Comparison of ENCODE assay signal across 1 cellular context in the genomic region with DNA sequence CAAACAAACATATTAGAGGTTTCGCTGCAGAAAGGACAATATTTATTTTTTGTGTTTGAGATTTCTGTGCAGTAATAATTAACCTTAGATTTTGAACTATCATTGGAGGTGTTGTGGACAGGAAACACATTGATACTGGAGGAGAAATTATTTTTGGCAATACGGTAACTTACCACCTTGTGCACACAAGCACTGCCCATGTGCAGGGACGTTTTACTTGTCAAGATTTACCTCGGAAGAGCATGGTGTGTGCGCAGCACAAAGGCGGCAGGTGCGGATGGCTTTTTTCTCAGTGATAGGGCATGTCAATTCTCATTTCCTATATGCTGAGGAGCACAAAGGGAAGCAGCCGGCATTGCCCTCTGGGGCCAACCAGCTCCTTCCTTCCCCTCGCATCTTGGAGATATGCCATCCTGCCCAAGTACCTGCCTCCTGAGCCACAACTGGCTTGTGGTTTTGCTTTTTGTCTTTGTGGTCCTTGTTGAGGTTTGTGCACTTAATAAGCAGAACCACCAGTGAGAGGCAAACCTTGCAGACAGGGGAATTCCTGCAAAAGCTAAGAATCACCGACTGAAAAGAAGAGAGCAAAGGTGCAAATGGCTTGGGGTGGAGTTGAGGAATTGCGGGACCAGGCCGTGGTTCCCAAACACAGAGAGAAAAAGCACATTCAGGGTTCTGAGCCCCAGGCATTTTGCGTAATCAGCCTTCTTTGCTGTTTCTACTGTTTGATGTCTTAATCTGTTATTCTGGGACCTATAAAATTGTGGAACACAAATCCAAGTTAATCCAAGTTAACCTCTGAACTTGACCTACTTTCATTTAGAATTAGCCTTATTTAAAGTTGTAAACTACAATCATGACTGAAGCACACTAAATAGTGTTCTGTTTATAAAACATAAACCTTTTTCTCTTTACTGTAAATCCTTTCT.
TF ChIP-seq lines count a peak whose summit lies in the region.

No MANE protein-coding gene starts in this region.

TF ChIP-seq in GM23338, 12 proteins besides CTCF, POLR2A, EP300 and RAD21 (continued from another document):
- TF ChIP-seq, protein P1, sequence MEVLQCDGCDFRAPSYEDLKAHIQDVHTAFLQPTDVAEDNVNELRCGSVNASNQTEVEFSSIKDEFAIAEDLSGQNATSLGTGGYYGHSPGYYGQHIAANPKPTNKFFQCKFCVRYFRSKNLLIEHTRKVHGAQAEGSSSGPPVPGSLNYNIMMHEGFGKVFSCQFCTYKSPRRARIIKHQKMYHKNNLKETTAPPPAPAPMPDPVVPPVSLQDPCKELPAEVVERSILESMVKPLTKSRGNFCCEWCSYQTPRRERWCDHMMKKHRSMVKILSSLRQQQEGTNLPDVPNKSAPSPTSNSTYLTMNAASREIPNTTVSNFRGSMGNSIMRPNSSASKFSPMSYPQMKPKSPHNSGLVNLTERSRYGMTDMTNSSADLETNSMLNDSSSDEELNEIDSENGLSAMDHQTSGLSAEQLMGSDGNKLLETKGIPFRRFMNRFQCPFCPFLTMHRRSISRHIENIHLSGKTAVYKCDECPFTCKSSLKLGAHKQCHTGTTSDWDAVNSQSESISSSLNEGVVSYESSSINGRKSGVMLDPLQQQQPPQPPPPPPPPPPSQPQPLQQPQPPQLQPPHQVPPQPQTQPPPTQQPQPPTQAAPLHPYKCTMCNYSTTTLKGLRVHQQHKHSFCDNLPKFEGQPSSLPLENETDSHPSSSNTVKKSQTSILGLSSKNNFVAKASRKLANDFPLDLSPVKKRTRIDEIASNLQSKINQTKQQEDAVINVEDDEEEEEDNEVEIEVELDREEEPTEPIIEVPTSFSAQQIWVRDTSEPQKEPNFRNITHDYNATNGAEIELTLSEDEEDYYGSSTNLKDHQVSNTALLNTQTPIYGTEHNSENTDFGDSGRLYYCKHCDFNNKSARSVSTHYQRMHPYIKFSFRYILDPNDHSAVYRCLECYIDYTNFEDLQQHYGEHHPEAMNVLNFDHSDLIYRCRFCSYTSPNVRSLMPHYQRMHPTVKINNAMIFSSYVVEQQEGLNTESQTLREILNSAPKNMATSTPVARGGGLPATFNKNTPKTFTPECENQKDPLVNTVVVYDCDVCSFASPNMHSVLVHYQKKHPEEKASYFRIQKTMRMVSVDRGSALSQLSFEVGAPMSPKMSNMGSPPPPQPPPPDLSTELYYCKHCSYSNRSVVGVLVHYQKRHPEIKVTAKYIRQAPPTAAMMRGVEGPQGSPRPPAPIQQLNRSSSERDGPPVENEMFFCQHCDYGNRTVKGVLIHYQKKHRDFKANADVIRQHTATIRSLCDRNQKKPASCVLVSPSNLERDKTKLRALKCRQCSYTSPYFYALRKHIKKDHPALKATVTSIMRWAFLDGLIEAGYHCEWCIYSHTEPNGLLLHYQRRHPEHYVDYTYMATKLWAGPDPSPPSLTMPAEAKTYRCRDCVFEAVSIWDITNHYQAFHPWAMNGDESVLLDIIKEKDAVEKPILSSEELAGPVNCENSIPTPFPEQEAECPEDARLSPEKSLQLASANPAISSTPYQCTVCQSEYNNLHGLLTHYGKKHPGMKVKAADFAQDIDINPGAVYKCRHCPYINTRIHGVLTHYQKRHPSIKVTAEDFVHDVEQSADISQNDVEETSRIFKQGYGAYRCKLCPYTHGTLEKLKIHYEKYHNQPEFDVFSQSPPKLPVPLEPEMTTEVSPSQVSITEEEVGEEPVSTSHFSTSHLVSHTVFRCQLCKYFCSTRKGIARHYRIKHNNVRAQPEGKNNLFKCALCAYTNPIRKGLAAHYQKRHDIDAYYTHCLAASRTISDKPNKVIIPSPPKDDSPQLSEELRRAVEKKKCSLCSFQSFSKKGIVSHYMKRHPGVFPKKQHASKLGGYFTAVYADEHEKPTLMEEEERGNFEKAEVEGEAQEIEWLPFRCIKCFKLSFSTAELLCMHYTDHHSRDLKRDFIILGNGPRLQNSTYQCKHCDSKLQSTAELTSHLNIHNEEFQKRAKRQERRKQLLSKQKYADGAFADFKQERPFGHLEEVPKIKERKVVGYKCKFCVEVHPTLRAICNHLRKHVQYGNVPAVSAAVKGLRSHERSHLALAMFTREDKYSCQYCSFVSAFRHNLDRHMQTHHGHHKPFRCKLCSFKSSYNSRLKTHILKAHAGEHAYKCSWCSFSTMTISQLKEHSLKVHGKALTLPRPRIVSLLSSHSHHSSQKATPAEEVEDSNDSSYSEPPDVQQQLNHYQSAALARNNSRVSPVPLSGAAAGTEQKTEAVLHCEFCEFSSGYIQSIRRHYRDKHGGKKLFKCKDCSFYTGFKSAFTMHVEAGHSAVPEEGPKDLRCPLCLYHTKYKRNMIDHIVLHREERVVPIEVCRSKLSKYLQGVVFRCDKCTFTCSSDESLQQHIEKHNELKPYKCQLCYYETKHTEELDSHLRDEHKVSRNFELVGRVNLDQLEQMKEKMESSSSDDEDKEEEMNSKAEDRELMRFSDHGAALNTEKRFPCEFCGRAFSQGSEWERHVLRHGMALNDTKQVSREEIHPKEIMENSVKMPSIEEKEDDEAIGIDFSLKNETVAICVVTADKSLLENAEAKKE (CRISPR knock-in tag; IDR thresholded peaks at IDR 0.05): no peak
- TF ChIP-seq ZNF331 (CRISPR knock-in tag; IDR thresholded peaks at IDR 0.05; ENCODE audit: low read depth): no peak
- no peak for TF ChIP-seq NANOG (IDR thresholded peaks at IDR 0.05; ENCODE audit: borderline replicate concordance)
- TF ChIP-seq, protein P2, sequence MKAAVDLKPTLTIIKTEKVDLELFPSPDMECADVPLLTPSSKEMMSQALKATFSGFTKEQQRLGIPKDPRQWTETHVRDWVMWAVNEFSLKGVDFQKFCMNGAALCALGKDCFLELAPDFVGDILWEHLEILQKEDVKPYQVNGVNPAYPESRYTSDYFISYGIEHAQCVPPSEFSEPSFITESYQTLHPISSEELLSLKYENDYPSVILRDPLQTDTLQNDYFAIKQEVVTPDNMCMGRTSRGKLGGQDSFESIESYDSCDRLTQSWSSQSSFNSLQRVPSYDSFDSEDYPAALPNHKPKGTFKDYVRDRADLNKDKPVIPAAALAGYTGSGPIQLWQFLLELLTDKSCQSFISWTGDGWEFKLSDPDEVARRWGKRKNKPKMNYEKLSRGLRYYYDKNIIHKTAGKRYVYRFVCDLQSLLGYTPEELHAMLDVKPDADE (IDR thresholded peaks at IDR 0.05): no peak
- no peak for TF ChIP-seq EZH2 (IDR thresholded peaks at IDR 0.05; ENCODE audit: low read depth, unreplicated experiment)
- TF ChIP-seq STAT1 (IDR thresholded peaks at IDR 0.05; ENCODE audit: unreplicated experiment): no peak
- no peak for TF ChIP-seq POLR2AphosphoS5 (IDR thresholded peaks at IDR 0.05; ENCODE audit: low read depth)
- TF ChIP-seq, protein P3, sequence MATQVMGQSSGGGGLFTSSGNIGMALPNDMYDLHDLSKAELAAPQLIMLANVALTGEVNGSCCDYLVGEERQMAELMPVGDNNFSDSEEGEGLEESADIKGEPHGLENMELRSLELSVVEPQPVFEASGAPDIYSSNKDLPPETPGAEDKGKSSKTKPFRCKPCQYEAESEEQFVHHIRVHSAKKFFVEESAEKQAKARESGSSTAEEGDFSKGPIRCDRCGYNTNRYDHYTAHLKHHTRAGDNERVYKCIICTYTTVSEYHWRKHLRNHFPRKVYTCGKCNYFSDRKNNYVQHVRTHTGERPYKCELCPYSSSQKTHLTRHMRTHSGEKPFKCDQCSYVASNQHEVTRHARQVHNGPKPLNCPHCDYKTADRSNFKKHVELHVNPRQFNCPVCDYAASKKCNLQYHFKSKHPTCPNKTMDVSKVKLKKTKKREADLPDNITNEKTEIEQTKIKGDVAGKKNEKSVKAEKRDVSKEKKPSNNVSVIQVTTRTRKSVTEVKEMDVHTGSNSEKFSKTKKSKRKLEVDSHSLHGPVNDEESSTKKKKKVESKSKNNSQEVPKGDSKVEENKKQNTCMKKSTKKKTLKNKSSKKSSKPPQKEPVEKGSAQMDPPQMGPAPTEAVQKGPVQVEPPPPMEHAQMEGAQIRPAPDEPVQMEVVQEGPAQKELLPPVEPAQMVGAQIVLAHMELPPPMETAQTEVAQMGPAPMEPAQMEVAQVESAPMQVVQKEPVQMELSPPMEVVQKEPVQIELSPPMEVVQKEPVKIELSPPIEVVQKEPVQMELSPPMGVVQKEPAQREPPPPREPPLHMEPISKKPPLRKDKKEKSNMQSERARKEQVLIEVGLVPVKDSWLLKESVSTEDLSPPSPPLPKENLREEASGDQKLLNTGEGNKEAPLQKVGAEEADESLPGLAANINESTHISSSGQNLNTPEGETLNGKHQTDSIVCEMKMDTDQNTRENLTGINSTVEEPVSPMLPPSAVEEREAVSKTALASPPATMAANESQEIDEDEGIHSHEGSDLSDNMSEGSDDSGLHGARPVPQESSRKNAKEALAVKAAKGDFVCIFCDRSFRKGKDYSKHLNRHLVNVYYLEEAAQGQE (IDR thresholded peaks at IDR 0.05; ENCODE audit: unreplicated experiment): no peak
- no peak for TF ChIP-seq JUNB (IDR thresholded peaks at IDR 0.05; ENCODE audit: unreplicated experiment)
- TF ChIP-seq CREB1 (CRISPR knock-in tag; IDR thresholded peaks at IDR 0.05; ENCODE audit: low read depth): no peak
- no peak for TF ChIP-seq ZNF114 (CRISPR knock-in tag; IDR thresholded peaks at IDR 0.05)
